Comparison of ENCODE assay signal across 1 cellular context in genomic region chr2:232502513-232502900, GRCh38.
TF ChIP-seq lines count a peak whose summit lies in the region.

No MANE protein-coding gene starts in this region.

TF ChIP-seq in GM23338, 12 proteins besides CTCF, POLR2A, EP300 and RAD21 (continued from another document):
- TF ChIP-seq ZNF462 (CRISPR knock-in tag; IDR thresholded peaks at IDR 0.05) = no peak
- TF ChIP-seq ZNF331 (CRISPR knock-in tag; IDR thresholded peaks at IDR 0.05; ENCODE audit: low read depth) = no peak
- no peak for TF ChIP-seq CREB1 (CRISPR knock-in tag; IDR thresholded peaks at IDR 0.05; ENCODE audit: low read depth)
